8 cellular contexts compared by ENCODE assay signal in the genomic region with DNA sequence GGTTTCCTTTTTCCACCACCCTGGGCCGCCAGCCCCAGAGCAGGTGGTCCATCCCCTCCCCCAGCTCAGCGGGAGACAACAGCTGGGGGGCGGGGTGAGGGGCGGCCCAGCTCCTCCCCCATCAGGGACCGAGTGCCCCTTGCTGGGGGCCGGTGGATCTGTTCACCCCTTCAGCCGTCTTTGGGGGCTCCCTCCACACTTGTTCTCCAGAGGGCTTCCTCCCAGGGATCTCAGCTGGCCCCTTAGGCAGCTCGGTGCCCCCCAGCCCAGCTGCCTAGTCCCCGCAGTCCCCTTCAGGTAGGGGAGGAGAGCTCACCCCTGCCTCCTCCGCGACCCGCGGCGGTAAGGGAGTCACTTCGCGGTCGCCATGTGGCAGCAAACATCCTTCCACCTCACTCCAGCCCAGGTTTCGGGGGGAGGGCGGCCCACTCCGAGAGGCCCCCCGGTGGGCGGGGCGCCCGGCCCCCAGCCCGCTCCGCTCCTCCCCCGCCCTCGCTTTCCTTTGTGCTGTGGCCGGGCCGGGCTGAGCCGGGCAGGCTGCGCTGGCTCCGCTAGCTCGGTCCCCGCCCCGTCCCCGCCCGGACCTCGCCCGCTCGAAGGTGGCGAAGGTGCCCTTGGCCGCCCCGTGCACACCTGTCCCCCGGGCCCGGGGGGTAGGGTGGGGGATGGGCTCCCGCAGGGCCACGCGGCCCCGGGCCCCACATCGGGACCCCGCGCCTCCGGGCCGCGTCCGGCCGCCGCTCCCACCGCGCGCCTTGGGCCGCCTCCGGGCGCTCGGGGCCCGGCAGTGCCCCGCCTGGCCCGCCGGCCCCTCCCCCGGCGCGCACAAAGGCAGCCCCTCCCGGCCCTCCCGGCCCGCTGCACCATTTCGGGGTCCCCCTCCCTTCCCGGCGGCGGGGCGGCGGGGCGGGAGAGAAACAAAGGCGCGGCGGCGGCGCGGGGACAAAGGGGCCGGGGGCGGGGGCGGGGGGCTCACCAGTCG. TPM values are rescaled to one million over a fixed set of nuclear protein-coding genes. Genes with fewer than 3 reads are reported as not detected.
DNase-seq lines count a peak whose midpoint lies in the region; ATAC-seq and TF ChIP-seq lines count a peak whose summit lies in the region.

No MANE protein-coding gene starts in this region.

- peak overlapping the region; percentile 85 for H3K27ac Mint-ChIP-seq in activated naive CD8-positive, alpha-beta T cell treated with anti-CD3 and anti-CD28 coated beads, Interleukin-2, amount 10 ng/mL, durations not matched to agents 7 days and 5 days

- H3K9me3 Mint-ChIP-seq in activated naive CD8-positive, alpha-beta T cell treated with anti-CD3 and anti-CD28 coated beads, Interleukin-2, amount 10 ng/mL, durations not matched to agents 7 days and 5 days, result no peaks in the 10 kb centered on the region

- H3K36me3 ChIP-seq in H7 (replicated peaks; ENCODE audit: control insufficient read depth, insufficient read depth, low read length) (peaks cover 25% of the 10 kb centered on the region), Panc1 (ENCODE audit: control insufficient read depth, insufficient read depth, low read length) (no peaks in the 10 kb centered on the region; the same call in 1 of the 2 replicates)

- DNase-seq in DMS79 (lab: John Stamatoyannopoulos, UW) (peak; percentile 24), H7 (peak; percentile 95), Panc1 (ENCODE audit: low read depth, low spot score) (no peak), medulla oblongata (ENCODE audit: extremely low spot score) (no peak)
- peak; percentile 88 for DNase-seq in activated naive CD8-positive, alpha-beta T cell treated with anti-CD3 and anti-CD28 coated beads, Interleukin-2, amount 10 ng/mL, durations not matched to agents 7 days and 5 days
- DNase-seq in stimulated activated CD4-positive, alpha-beta T cell treated with anti-CD3 and anti-CD28 coated beads, Interleukin-2, amount 100 ng/mL, for 4 hours (ENCODE audit: low read depth), result peak; percentile 36

- H3K36me3 Mint-ChIP-seq in activated naive CD8-positive, alpha-beta T cell treated with anti-CD3 and anti-CD28 coated beads, Interleukin-2, amount 10 ng/mL, durations not matched to agents 7 days and 5 days, result peaks cover 8% of the 10 kb centered on the region

- in situ Hi-C loops in Panc1 (cut with HindIII; ENCODE audit: low pct_unique_long_range_greater_than_20kb, low sequenced_read_pairs), result no loop called here

- peak overlapping the region; percentile 83 for H3K4me3 Mint-ChIP-seq in activated naive CD8-positive, alpha-beta T cell treated with anti-CD3 and anti-CD28 coated beads, Interleukin-2, amount 10 ng/mL, durations not matched to agents 7 days and 5 days

- POLR2A ChIA-PET in Panc1 (lab: Charles Lee), result interaction anchor here (0.5 to 1.2 kb wide), 4 partner anchors 9 to 70 kb away, joined by 3 to 6 read pairs (median 4); a partner anchor contains a TSS
- POLR2A ChIA-PET in activated naive CD8-positive, alpha-beta T cell treated with anti-CD3 and anti-CD28 coated beads, Interleukin-2, amount 10 ng/mL, durations not matched to agents 7 days and 5 days (lab: Charles Lee), result interaction anchor here (0.7 to 4.0 kb wide), 22 partner anchors 9 to 162 kb away, joined by 3 to 34 read pairs (median 5); a partner anchor contains a TSS

- intact Hi-C loops in Panc1 (cut with micrococcal nuclease; ENCODE audit: unreplicated experiment), result no loop called here

- no peaks in the 10 kb centered on the region for H3K27me3 Mint-ChIP-seq in activated naive CD8-positive, alpha-beta T cell treated with anti-CD3 and anti-CD28 coated beads, Interleukin-2, amount 10 ng/mL, durations not matched to agents 7 days and 5 days

- H3K9me3 ChIP-seq in Panc1 (ENCODE audit: control insufficient read depth, insufficient read depth, low read depth, low read length), result no peaks in the 10 kb centered on the region
- H3K9me3 ChIP-seq in iPS-18c (ENCODE audit: control insufficient read depth, insufficient read depth, low read length), result no peaks in the 10 kb centered on the region

- peaks cover 53% of the 10 kb centered on the region for H3K4me1 Mint-ChIP-seq in activated naive CD8-positive, alpha-beta T cell treated with anti-CD3 and anti-CD28 coated beads, Interleukin-2, amount 10 ng/mL, durations not matched to agents 7 days and 5 days

- peak overlapping the region; percentile 81 for H3K4me3 ChIP-seq in H7 (ENCODE audit: insufficient read depth, low read depth, low read length)
- H3K4me3 ChIP-seq in Panc1 (ENCODE audit: low read depth in 2 of 2, low read length in 2 of 2), result peak overlapping the region; percentile 75 to 78
- peak overlapping the region; percentile 81 for H3K4me3 ChIP-seq in iPS-18c (ENCODE audit: insufficient read depth, low read depth, low read length)

- H3K4me1 ChIP-seq in Panc1 (ENCODE audit: control insufficient read depth, insufficient read depth, low read length), result peaks cover 34% of the 10 kb centered on the region

- BruUV-seq in Panc1 (replicated peaks; lab: Mats Ljungman, UMichigan), result no TSS peak

- CTCF ChIA-PET in Panc1 (lab: Charles Lee), result interaction anchor here (0.7 kb wide), 1 partner anchor 15 kb away, joined by 6 read pairs; no protein-coding TSS in a partner anchor

- H3K27ac ChIP-seq in Panc1 (ENCODE audit: low read length), result peak overlapping the region; percentile 79

- H3K27me3 ChIP-seq in H7 (ENCODE audit: control insufficient read depth, insufficient read depth, low read length) (no peaks in the 10 kb centered on the region), Panc1 (ENCODE audit: control insufficient read depth, insufficient read depth, low read length) (no peaks in the 10 kb centered on the region)

- TF ChIP-seq CTCF in Panc1 (IDR thresholded peaks at IDR 0.05), result no peak

- ATAC-seq in Panc1 (peak; percentile 60), HG02571 (IDR thresholded peaks at IDR 0.05; ENCODE audit: unreplicated experiment) (no peak)
- ATAC-seq in activated naive CD8-positive, alpha-beta T cell treated with anti-CD3 and anti-CD28 coated beads, Interleukin-2, amount 10 ng/mL, durations not matched to agents 7 days and 5 days (ENCODE audit: low read depth), result peak; percentile 58

RNA-seq across cellular contexts. Expression of a gene that starts 0.7 kb away (rescaled TPM):
- total RNA-seq in H7 (2014; rRNA removed; shearing (Covaris generic)), result 165 and 216 TPM in 2 replicates
- 195 TPM for total RNA-seq in Panc1 (2021; ENCODE audit: unreplicated experiment)
- polyA plus RNA-seq in Panc1 (2012; ENCODE audit: insufficient read length), result 379 TPM
- total RNA-seq in activated naive CD8-positive, alpha-beta T cell treated with anti-CD3 and anti-CD28 coated beads, Interleukin-2, amount 10 ng/mL, durations not matched to agents 7 days and 5 days, result 10 to 100 TPM; 82.5 to 87.0 TPM

RNA-seq across cellular contexts. Expression of a gene that starts 24.7 kb away (rescaled TPM):
- 71.9 and 97.3 TPM in 2 replicates for total RNA-seq in H7 (2014; rRNA removed; shearing (Covaris generic))
- total RNA-seq in Panc1 (2021; ENCODE audit: unreplicated experiment), result 62.9 TPM
- polyA plus RNA-seq in Panc1 (2012; ENCODE audit: insufficient read length), result 56.8 TPM
- 10 to 100 TPM; 51.6 to 60.6 TPM for total RNA-seq in activated naive CD8-positive, alpha-beta T cell treated with anti-CD3 and anti-CD28 coated beads, Interleukin-2, amount 10 ng/mL, durations not matched to agents 7 days and 5 days

RNA-seq across cellular contexts. Expression of a gene that starts 26.1 kb away (rescaled TPM):
- total RNA-seq in H7 (2014; rRNA removed; shearing (Covaris generic)), result 11.4 and 12.1 TPM in 2 replicates
- 39.2 TPM for total RNA-seq in Panc1 (2021; ENCODE audit: unreplicated experiment)
- polyA plus RNA-seq in Panc1 (2012; ENCODE audit: insufficient read length), result 61.1 TPM
- 10 to 100 TPM; 10.0 to 10.6 TPM for total RNA-seq in activated naive CD8-positive, alpha-beta T cell treated with anti-CD3 and anti-CD28 coated beads, Interleukin-2, amount 10 ng/mL, durations not matched to agents 7 days and 5 days

RNA-seq across cellular contexts. Expression of a gene that starts 36.9 kb away (rescaled TPM):
- 0.76 and 3.2 TPM in 2 replicates for total RNA-seq in H7 (2014; rRNA removed; shearing (Covaris generic))
- 12.4 TPM for total RNA-seq in Panc1 (2021; ENCODE audit: unreplicated experiment)
- polyA plus RNA-seq in Panc1 (2012; ENCODE audit: insufficient read length), result 11.9 TPM
- 1 to 10 TPM; 3.7 to 6.0 TPM for total RNA-seq in activated naive CD8-positive, alpha-beta T cell treated with anti-CD3 and anti-CD28 coated beads, Interleukin-2, amount 10 ng/mL, durations not matched to agents 7 days and 5 days

RNA-seq across cellular contexts. Expression of a gene that starts 44.0 kb away (rescaled TPM):
- total RNA-seq in H7 (2014; rRNA removed; shearing (Covaris generic)), result 96.5 and 106 TPM in 2 replicates
- 111 TPM for total RNA-seq in Panc1 (2021; ENCODE audit: unreplicated experiment)
- 259 TPM for polyA plus RNA-seq in Panc1 (2012; ENCODE audit: insufficient read length)
- 100 to 1,000 TPM; 132 to 135 TPM for total RNA-seq in activated naive CD8-positive, alpha-beta T cell treated with anti-CD3 and anti-CD28 coated beads, Interleukin-2, amount 10 ng/mL, durations not matched to agents 7 days and 5 days

Comparison
In these comparisons a context has a peak if more than half of its experiments do, and no peak if none do; other contexts are left out.
1. DNase-seq: peak in DMS79 (single experiment), H7 (single experiment), activated naive CD8-positive, alpha-beta T cell treated with anti-CD3 and anti-CD28 coated beads, Interleukin-2, amount 10 ng/mL, durations not matched to agents 7 days and 5 days (single experiment) and stimulated activated CD4-positive, alpha-beta T cell treated with anti-CD3 and anti-CD28 coated beads, Interleukin-2, amount 100 ng/mL, for 4 hours (single experiment); none in Panc1 (single experiment) and medulla oblongata (single experiment).
2. Peak in every context shown above with its lines, with median percentiles within 50 percentile points of each other: H3K4me3 ChIP-seq.